15 cellular contexts compared by ENCODE assay signal in the genomic region with DNA sequence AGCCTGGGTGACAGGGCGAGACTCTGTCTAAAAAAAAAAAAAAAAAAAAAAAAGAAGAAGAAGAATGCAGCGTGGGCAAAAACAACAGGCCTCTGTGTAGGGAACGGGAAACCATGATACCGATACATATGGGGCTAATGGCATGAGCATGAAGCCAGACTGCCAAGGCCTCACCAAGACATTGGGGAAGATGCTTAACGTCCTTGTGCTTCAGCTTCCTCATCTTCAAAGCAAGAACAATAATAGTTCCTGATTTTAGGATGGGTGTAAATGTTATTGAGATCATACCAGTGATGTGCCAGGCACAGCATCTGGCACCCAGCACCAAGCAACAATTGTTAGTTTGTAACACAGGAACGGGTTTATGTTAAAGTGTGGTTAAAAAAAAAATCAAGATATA. TPM values are rescaled to one million over a fixed set of nuclear protein-coding genes. Genes with fewer than 3 reads are reported as not detected.
DNase-seq lines count a peak whose midpoint lies in the region; ATAC-seq and TF ChIP-seq lines count a peak whose summit lies in the region.
"Had no signal": no experiment of that assay in that cellular context is flagged by ENCODE, and none has a peak within 500 bp of the region (broad histone marks: within the 10 kb centered on the region; RNA-seq: fewer than 3 reads in every experiment).

No MANE protein-coding gene starts in this region.

- no peaks in the 10 kb centered on the region for H3K36me3 Mint-ChIP-seq in activated T-cell treated with anti-CD3 and anti-CD28 coated beads, Interleukin-2, amount 50 U/mL, for 72 hours (ENCODE audit: insufficient read depth in 2 of 2)

- peaks cover 41 to 100% (median 92%) of the 10 kb centered on the region in 9 donors for H3K4me1 ChIP-seq in heart right ventricle
- H3K4me1 ChIP-seq in right cardiac atrium (ENCODE audit: control insufficient read depth, insufficient read depth, low read length): peaks cover 20% of the 10 kb centered on the region
- H3K4me1 ChIP-seq in sigmoid colon: peaks cover 0 to 86% (median 78%) of the 10 kb centered on the region in 4 donors
- H3K4me1 ChIP-seq in vagina: peaks cover 62% of the 10 kb centered on the region

- H3K9me3 ChIP-seq in heart right ventricle: no peaks in the 10 kb centered on the region
- no peaks in the 10 kb centered on the region for H3K9me3 ChIP-seq in right cardiac atrium (ENCODE audit: control insufficient read depth, low read length)
- no peaks in the 10 kb centered on the region for H3K9me3 ChIP-seq in sigmoid colon
- no peaks in the 10 kb centered on the region for H3K9me3 ChIP-seq in vagina
- H3K9me3 ChIP-seq: BLaER1 treated with 17β-estradiol and CSF1 and Interleukin-3, amounts not matched to agents 10 nM and 100 nM had no signal

- no peak for ATAC-seq in heart right ventricle
- ATAC-seq in right cardiac atrium: no peak
- no peak for ATAC-seq in activated T-cell treated with anti-CD3 and anti-CD28 coated beads, Interleukin-2, amount 50 U/mL, for 72 hours (replicated peaks in 1 of 2)

- intact Hi-C loops in heart right ventricle (cut with DNase I) (loop anchor here in 8 of 10 donors (10.0 kb wide), 4 partner anchors 48 to 108 kb away; a partner anchor contains a TSS), cardiac septum (cut with DNase I) (no loop called here), right cardiac atrium (cut with DNase I) (loop anchor here in 3 of 4 donors (10.0 kb wide), 1 partner anchor 48 kb away; a partner anchor contains a TSS), sigmoid colon (cut with DNase I) (loop anchor here (10.0 kb wide), 1 partner anchor 588 kb away; no protein-coding TSS in a partner anchor), vagina (cut with DNase I) (loop anchor here (5.0 kb wide), 1 partner anchor 45 kb away; no protein-coding TSS in a partner anchor)

- no peak overlapping the region for H3K4me3 Mint-ChIP-seq in activated T-cell treated with anti-CD3 and anti-CD28 coated beads, Interleukin-2, amount 50 U/mL, for 72 hours
- H3K4me3 Mint-ChIP-seq: CD8-positive, alpha-beta memory T cell had no signal

- H3K27me3 Mint-ChIP-seq in activated T-cell treated with anti-CD3 and anti-CD28 coated beads, Interleukin-2, amount 50 U/mL, for 72 hours (ENCODE audit: low read depth): peaks cover 6% of the 10 kb centered on the region

- H3K4me3 ChIP-seq in heart right ventricle (no peak overlapping the region), right cardiac atrium (ENCODE audit: low read length) (no peak overlapping the region), sigmoid colon (no peak overlapping the region), vagina (no peak overlapping the region)
- H3K4me3 ChIP-seq: BLaER1 treated with 17β-estradiol and CSF1 and Interleukin-3, amounts not matched to agents 10 nM and 100 nM had no signal

- TF ChIP-seq CTCF in heart right ventricle (IDR thresholded peaks at IDR 0.05): no peak
- no peak for TF ChIP-seq CTCF in sigmoid colon (IDR thresholded peaks at IDR 0.05)
- no peak for TF ChIP-seq CTCF in vagina (IDR thresholded peaks at IDR 0.05)

- TF ChIP-seq POLR2A in sigmoid colon (IDR thresholded peaks at IDR 0.05) (no peak), vagina (IDR thresholded peaks at IDR 0.05) (no peak)

- TF ChIP-seq EP300 in sigmoid colon (IDR thresholded peaks at IDR 0.05): no peak

- no peaks in the 10 kb centered on the region for H3K9me3 Mint-ChIP-seq in activated T-cell treated with anti-CD3 and anti-CD28 coated beads, Interleukin-2, amount 50 U/mL, for 72 hours
- H3K9me3 Mint-ChIP-seq: CD8-positive, alpha-beta memory T cell had no signal

- H3K27ac ChIP-seq in heart right ventricle (peak overlapping the region; percentile 65 to 92 (median 86)), right cardiac atrium (ENCODE audit: low read length) (peak overlapping the region; percentile 64), sigmoid colon (peak overlapping the region; percentile 74 to 91 (median 85)), vagina (peak overlapping the region; percentile 79), caudate nucleus (ENCODE audit: low read depth, low read length) (no peak overlapping the region)

- H3K36me3 ChIP-seq in heart right ventricle (peaks cover 0 to 37% (median 4%) of the 10 kb centered on the region in 9 donors), sigmoid colon (peaks cover 0 to 12% (median 1%) of the 10 kb centered on the region in 4 donors), vagina (no peaks in the 10 kb centered on the region)

- H3K27ac Mint-ChIP-seq in activated T-cell treated with anti-CD3 and anti-CD28 coated beads, Interleukin-2, amount 50 U/mL, for 72 hours: no peak overlapping the region

- WGBS in heart right ventricle, 2 donors: 69 to 73% methylated on average over 6 of the region's 6 CpGs
- 51% methylated on average over 6 of the region's 6 CpGs for WGBS in right cardiac atrium
- WGBS in sigmoid colon, 2 donors: 78 to 88% methylated on average over 6 of the region's 6 CpGs

- peaks cover 31% of the 10 kb centered on the region for H3K4me1 Mint-ChIP-seq in activated T-cell treated with anti-CD3 and anti-CD28 coated beads, Interleukin-2, amount 50 U/mL, for 72 hours (ENCODE audit: low read depth)

- no peaks in the 10 kb centered on the region for H3K27me3 ChIP-seq in heart right ventricle
- no peaks in the 10 kb centered on the region for H3K27me3 ChIP-seq in right cardiac atrium (ENCODE audit: control insufficient read depth, insufficient read depth)
- no peaks in the 10 kb centered on the region for H3K27me3 ChIP-seq in sigmoid colon
- H3K27me3 ChIP-seq in vagina: no peaks in the 10 kb centered on the region
- H3K27me3 ChIP-seq: BLaER1 treated with 17β-estradiol and CSF1 and Interleukin-3, amounts not matched to agents 10 nM and 100 nM had no signal

- no peak for DNase-seq in heart right ventricle
- DNase-seq in cardiac septum (ENCODE audit: low spot score): no peak
- DNase-seq in right cardiac atrium: no peak
- DNase-seq in sigmoid colon: peak; percentile 51
- DNase-seq in vagina (ENCODE audit: extremely low spot score in 2 of 2): no peak
- no peak for DNase-seq in activated T-cell treated with anti-CD3 and anti-CD28 coated beads, Interleukin-2, amount 50 U/mL, for 72 hours
- DNase-seq in NCI-H748 (lab: John Stamatoyannopoulos, UW; ENCODE audit: unreplicated experiment): no peak
- no peak for DNase-seq in caudate nucleus (lab: John Stamatoyannopoulos, UW)
- DNase-seq: DND-41, GOT3, NCI-H1105 treated with DMSO at 0.1 percent for 48 hours, NCI-H1694 treated with DMSO at 0.1 percent for 48 hours, NCI-H526 treated with DMSO at 0.1 percent for 48 hours had no signal

RNA-seq across cellular contexts. Expression of a gene that starts 51.4 kb away (rescaled TPM):
- total RNA-seq in heart right ventricle (10 to 100 TPM; 14.4 to 45.8 (median 21.6) TPM), cardiac septum (19.7 TPM), right cardiac atrium (10 to 100 TPM; 13.2 to 23.1 (median 18.1) TPM), sigmoid colon (10 to 100 TPM; 32.9 to 53.2 (median 45.6) TPM), vagina (30.9 TPM)
- polyA plus RNA-seq in heart right ventricle (10 to 100 TPM; 16.7 to 29.1 TPM), right cardiac atrium (16.7 TPM), sigmoid colon (10 to 100 TPM; 12.6 to 29.6 (median 26.6) TPM)
- under 1 TPM; 0.29 to 0.63 TPM for total RNA-seq in activated T-cell treated with anti-CD3 and anti-CD28 coated beads, Interleukin-2, amount 50 U/mL, for 72 hours
- polyA plus RNA-seq: CD8-positive, alpha-beta memory T cell had no signal

Comparison
In these comparisons a context has a peak if more than half of its experiments do, and no peak if none do; other contexts are left out.
1. RNA of a gene that starts 51.4 kb away (total RNA-seq): 32.9 to 53.2 TPM in sigmoid colon, 30.9 TPM in vagina (single experiment), 14.4 to 45.8 TPM in heart right ventricle, 19.7 TPM in cardiac septum (single experiment) and 13.2 to 23.1 TPM in right cardiac atrium; 0.29 to 0.63 TPM in activated T-cell treated with anti-CD3 and anti-CD28 coated beads, Interleukin-2, amount 50 U/mL, for 72 hours; every median in the first group is over 4 times any median in the second.